Comparison of ENCODE assay signal across 12 cellular contexts in the genomic region with DNA sequence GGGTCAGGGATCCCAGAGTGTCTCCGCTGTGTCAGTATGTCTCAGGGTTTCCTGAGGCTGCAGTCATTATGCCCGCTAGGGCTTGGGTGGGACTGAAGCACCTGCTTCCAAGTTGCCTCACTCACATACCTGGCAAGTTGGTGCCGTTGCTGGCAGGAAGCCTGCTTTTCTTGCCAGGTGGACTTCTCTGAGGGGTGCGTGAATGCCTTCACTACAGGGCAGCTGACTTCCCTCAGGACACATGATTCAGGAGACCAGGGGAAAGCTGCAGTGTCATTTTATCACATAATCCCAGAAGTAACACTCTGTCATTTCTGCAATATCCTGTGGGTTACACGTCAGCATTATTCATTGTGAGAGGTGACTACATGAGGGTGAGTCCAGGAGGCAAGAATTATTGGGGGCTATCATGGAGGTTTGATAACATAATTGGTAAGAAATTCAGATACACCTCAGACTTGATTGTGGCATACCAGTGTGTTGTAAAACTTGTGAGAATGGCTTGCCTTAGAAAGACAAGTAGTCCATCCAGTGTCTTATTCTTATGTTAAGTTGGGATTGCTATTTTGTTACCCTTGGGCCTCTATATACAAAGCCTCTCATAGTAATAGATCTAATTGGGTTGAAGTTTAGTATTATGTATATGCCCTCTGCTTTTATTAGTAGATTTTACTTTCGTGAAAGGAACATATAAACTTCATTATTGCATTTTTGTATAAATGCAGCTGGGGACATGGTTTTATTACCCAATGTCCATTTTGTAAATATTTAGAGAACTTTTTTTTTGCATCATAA. TPM values are rescaled to one million over a fixed set of nuclear protein-coding genes. Genes with fewer than 3 reads are reported as not detected.
DNase-seq lines count a peak whose midpoint lies in the region; ATAC-seq and TF ChIP-seq lines count a peak whose summit lies in the region.
"Had no signal": no experiment of that assay in that cellular context is flagged by ENCODE, and none has a peak within 500 bp of the region (broad histone marks: within the 10 kb centered on the region; RNA-seq: fewer than 3 reads in every experiment).

No MANE protein-coding gene starts in this region.

- H3K27ac Mint-ChIP-seq in activated CD8-positive, alpha-beta T cell treated with anti-CD3 and anti-CD28 coated beads for 36 hours, result no peak overlapping the region
- H3K27ac Mint-ChIP-seq in activated CD8-positive, alpha-beta T cell treated with anti-CD3 and anti-CD28 coated beads, Interleukin-2, amount 10 ng/mL, durations not matched to agents 7 days and 5 days, result no peak overlapping the region

- H3K4me3 ChIP-seq in PC-3 (ENCODE audit: low read length), result peak overlapping the region; percentile 8; the same call in 1 of the 2 replicates
- no peak overlapping the region for H3K4me3 ChIP-seq in thyroid gland (replicated peaks in 1 of 3)
- H3K4me3 ChIP-seq in adrenal gland, result no peak overlapping the region

- WGBS in thyroid gland, 2 donors, result 62 to 86% methylated on average over 4 to 6 of the region's 6 CpGs
- 80 to 85% (median 84%) methylated on average over 5 to 6 of the region's 6 CpGs for WGBS in adrenal gland, 4 donors

- no peak for TF ChIP-seq CTCF in activated CD8-positive, alpha-beta T cell treated with anti-CD3 and anti-CD28 coated beads for 36 hours (IDR thresholded peaks at IDR 0.05)
- TF ChIP-seq CTCF in PC-3 (conservative IDR thresholded peaks at IDR 0.05; ENCODE audit: low read depth, low read length) (no peak), thyroid gland (IDR thresholded peaks at IDR 0.05) (no peak), adrenal gland (IDR thresholded peaks at IDR 0.05) (no peak)

- H3K9me3 ChIP-seq in PC-3 (ENCODE audit: low read length) (no peaks in the 10 kb centered on the region), thyroid gland (no peaks in the 10 kb centered on the region), adrenal gland (replicated peaks in 1 of 3) (no peaks in the 10 kb centered on the region)

- peaks cover 19% of the 10 kb centered on the region for H3F3A ChIP-seq in PC-3 (ENCODE audit: low read length, unreplicated experiment)

- H3K36me3 Mint-ChIP-seq in activated CD8-positive, alpha-beta T cell treated with anti-CD3 and anti-CD28 coated beads for 36 hours (ENCODE audit: low read depth), result no peaks in the 10 kb centered on the region
- H3K36me3 Mint-ChIP-seq in activated CD8-positive, alpha-beta T cell treated with anti-CD3 and anti-CD28 coated beads, Interleukin-2, amount 10 ng/mL, durations not matched to agents 7 days and 5 days (ENCODE audit: low read depth), result no peaks in the 10 kb centered on the region

- H3K4me3 Mint-ChIP-seq in activated CD8-positive, alpha-beta T cell treated with anti-CD3 and anti-CD28 coated beads for 36 hours, result no peak overlapping the region
- H3K4me3 Mint-ChIP-seq in activated CD8-positive, alpha-beta T cell treated with anti-CD3 and anti-CD28 coated beads, Interleukin-2, amount 10 ng/mL, durations not matched to agents 7 days and 5 days, result no peak overlapping the region

- no peaks in the 10 kb centered on the region for H3K9me2 ChIP-seq in PC-3 (replicated peaks; ENCODE audit: low read length)

- no peak for TF ChIP-seq POLR2A in thyroid gland (IDR thresholded peaks at IDR 0.05)
- no peak for TF ChIP-seq POLR2A in adrenal gland (IDR thresholded peaks at IDR 0.05)

- H3K9me3 Mint-ChIP-seq in activated CD8-positive, alpha-beta T cell treated with anti-CD3 and anti-CD28 coated beads for 36 hours, result no peaks in the 10 kb centered on the region
- no peaks in the 10 kb centered on the region for H3K9me3 Mint-ChIP-seq in activated CD8-positive, alpha-beta T cell treated with anti-CD3 and anti-CD28 coated beads, Interleukin-2, amount 10 ng/mL, durations not matched to agents 7 days and 5 days (ENCODE audit: insufficient read depth)

- CTCF ChIA-PET in activated CD8-positive, alpha-beta T cell treated with anti-CD3 and anti-CD28 coated beads for 36 hours (lab: Charles Lee), result no interaction called here
- CTCF ChIA-PET in activated CD8-positive, alpha-beta T cell treated with anti-CD3 and anti-CD28 coated beads, Interleukin-2, amount 10 ng/mL, durations not matched to agents 7 days and 5 days (lab: Charles Lee), result no interaction called here
- CTCF ChIA-PET in PC-3 (lab: Charles Lee), result interaction anchor here (1.7 kb wide), 1 partner anchor 45 kb away, joined by 4 read pairs; the partner anchor contains the start of gene NEDD4L

- H3K27me3 ChIP-seq in PC-3 (ENCODE audit: low read length) (no peaks in the 10 kb centered on the region), thyroid gland (no peaks in the 10 kb centered on the region), adrenal gland (no peaks in the 10 kb centered on the region)

- POLR2A ChIA-PET in activated CD8-positive, alpha-beta T cell treated with anti-CD3 and anti-CD28 coated beads for 36 hours (lab: Charles Lee), result no interaction called here
- POLR2A ChIA-PET in activated CD8-positive, alpha-beta T cell treated with anti-CD3 and anti-CD28 coated beads, Interleukin-2, amount 10 ng/mL, durations not matched to agents 7 days and 5 days (lab: Charles Lee), result no interaction called here
- POLR2A ChIA-PET in PC-3 (lab: Charles Lee; ENCODE audit: unreplicated experiment), result no interaction called here

- H3K4me1 Mint-ChIP-seq in activated CD8-positive, alpha-beta T cell treated with anti-CD3 and anti-CD28 coated beads for 36 hours (ENCODE audit: low read depth), result no peaks in the 10 kb centered on the region
- H3K4me1 Mint-ChIP-seq in activated CD8-positive, alpha-beta T cell treated with anti-CD3 and anti-CD28 coated beads, Interleukin-2, amount 10 ng/mL, durations not matched to agents 7 days and 5 days (ENCODE audit: low read depth), result no peaks in the 10 kb centered on the region

- H3K4me1 ChIP-seq in PC-3 (ENCODE audit: insufficient read depth, low read length) (peaks cover 69% of the 10 kb centered on the region), thyroid gland (peaks cover 17 to 25% of the 10 kb centered on the region in 2 donors), adrenal gland (replicated peaks in 1 of 2) (peaks cover 10 to 11% of the 10 kb centered on the region in 2 donors)
- H3K4me1 ChIP-seq: parathyroid adenoma had no signal

- no TSS peak for BruUV-seq in PC-3 (replicated peaks; lab: Mats Ljungman, UMichigan)

- DNase-seq in activated CD8-positive, alpha-beta T cell treated with anti-CD3 and anti-CD28 coated beads for 36 hours, result peak; percentile 4
- DNase-seq in activated CD8-positive, alpha-beta T cell treated with anti-CD3 and anti-CD28 coated beads, Interleukin-2, amount 10 ng/mL, durations not matched to agents 7 days and 5 days, result no peak
- DNase-seq in PC-3, result peak; percentile 99
- DNase-seq in thyroid gland, result peak; percentile 82 to 89
- DNase-seq in activated CD4-positive, alpha-beta T cell treated with anti-CD3 and anti-CD28 coated beads for 4 hours, result no peak
- no peak for DNase-seq in adrenal gland
- DNase-seq: activated gamma-delta T cell treated with Interleukin-2 at 50 U/mL for 16 hours, NCI-H1930, T-helper 2 cell had no signal

- peaks cover 69% of the 10 kb centered on the region for H3K79me2 ChIP-seq in PC-3 (ENCODE audit: low read length)
- H3K79me2 ChIP-seq: parathyroid adenoma had no signal

- no peaks in the 10 kb centered on the region for H4K20me1 ChIP-seq in PC-3 (ENCODE audit: low read length)

- intact Hi-C loops in activated CD8-positive, alpha-beta T cell treated with anti-CD3 and anti-CD28 coated beads for 36 hours (cut with micrococcal nuclease), result no loop called here
- intact Hi-C loops in PC-3 (cut with micrococcal nuclease) (loop anchor here (2.0 kb wide), 1 partner anchor 41 kb away; no protein-coding TSS in a partner anchor), thyroid gland (cut with DNase I) (no loop called here), adrenal gland (cut with DNase I) (no loop called here)

- peak overlapping the region; percentile 93 for H3K27ac ChIP-seq in PC-3 (ENCODE audit: low read length)
- no peak overlapping the region for H3K27ac ChIP-seq in thyroid gland
- H3K27ac ChIP-seq in adrenal gland, result no peak overlapping the region
- H3K27ac ChIP-seq: parathyroid adenoma had no signal

- peak overlapping the region; percentile 48 for H3K9ac ChIP-seq in PC-3 (ENCODE audit: low read length)
- H3K9ac ChIP-seq: parathyroid adenoma had no signal

- H3K4me2 ChIP-seq in PC-3 (ENCODE audit: low read length), result peak overlapping the region; percentile 62

- H3K36me3 ChIP-seq in PC-3 (ENCODE audit: low read depth, low read length) (no peaks in the 10 kb centered on the region), thyroid gland (no peaks in the 10 kb centered on the region), adrenal gland (replicated peaks in 1 of 2) (no peaks in the 10 kb centered on the region)

- H2AFZ ChIP-seq in PC-3 (ENCODE audit: low read length), result no peak overlapping the region
- H2AFZ ChIP-seq: parathyroid adenoma had no signal

- peaks cover 2% of the 10 kb centered on the region for H3K27me3 Mint-ChIP-seq in activated CD8-positive, alpha-beta T cell treated with anti-CD3 and anti-CD28 coated beads for 36 hours
- no peaks in the 10 kb centered on the region for H3K27me3 Mint-ChIP-seq in activated CD8-positive, alpha-beta T cell treated with anti-CD3 and anti-CD28 coated beads, Interleukin-2, amount 10 ng/mL, durations not matched to agents 7 days and 5 days (ENCODE audit: low read depth)

- ATAC-seq in activated CD8-positive, alpha-beta T cell treated with anti-CD3 and anti-CD28 coated beads for 36 hours, result peak; percentile 49
- ATAC-seq in activated CD8-positive, alpha-beta T cell treated with anti-CD3 and anti-CD28 coated beads, Interleukin-2, amount 10 ng/mL, durations not matched to agents 7 days and 5 days, result no peak
- ATAC-seq in PC-3 (peak; percentile 75), esophagus mucosa (peak; percentile 77), HG02763 (IDR thresholded peaks at IDR 0.05; ENCODE audit: unreplicated experiment) (no peak)

RNA-seq across cellular contexts. Expression of gene NEDD4L, which starts 44.1 kb away (rescaled TPM):
- 1 to 10 TPM; 7.5 to 8.5 TPM for total RNA-seq in activated CD8-positive, alpha-beta T cell treated with anti-CD3 and anti-CD28 coated beads for 36 hours
- 1 to 10 TPM; 3.4 to 4.3 TPM for total RNA-seq in activated CD8-positive, alpha-beta T cell treated with anti-CD3 and anti-CD28 coated beads, Interleukin-2, amount 10 ng/mL, durations not matched to agents 7 days and 5 days
- total RNA-seq in PC-3 (2014; rRNA removed), result 100 and 105 TPM in 2 replicates
- total RNA-seq in esophagus mucosa, result 16.2 TPM
- total RNA-seq in thyroid gland, result 100 to 1,000 TPM in 1 of 4 donors, 10 to 100 TPM in 3; 61.5 to 105 (median 78.0) TPM
- 100 to 1,000 TPM in 1 of 8 donors, 10 to 100 TPM in 7; 23.7 to 110 (median 47.1) TPM for total RNA-seq in adrenal gland
- polyA plus RNA-seq in adrenal gland, result 10 to 100 TPM; 17.8 to 36.2 (median 22.0) TPM

Comparison
In these comparisons a context has a peak if more than half of its experiments do, and no peak if none do; other contexts are left out.
1. ATAC-seq: peak in activated CD8-positive, alpha-beta T cell treated with anti-CD3 and anti-CD28 coated beads for 36 hours (single experiment), PC-3 (single experiment) and esophagus mucosa (single experiment); none in activated CD8-positive, alpha-beta T cell treated with anti-CD3 and anti-CD28 coated beads, Interleukin-2, amount 10 ng/mL, durations not matched to agents 7 days and 5 days (single experiment) and HG02763 (single experiment).
2. DNase-seq: peak in activated CD8-positive, alpha-beta T cell treated with anti-CD3 and anti-CD28 coated beads for 36 hours (single experiment), PC-3 (single experiment) and thyroid gland (2 of 2); none in activated CD8-positive, alpha-beta T cell treated with anti-CD3 and anti-CD28 coated beads, Interleukin-2, amount 10 ng/mL, durations not matched to agents 7 days and 5 days (single experiment), activated CD4-positive, alpha-beta T cell treated with anti-CD3 and anti-CD28 coated beads for 4 hours (0 of 2) and adrenal gland (0 of 7).